ENCODE assay signal across 1 cellular context in genomic region chr2:239086325-239087020, GRCh38.
A peak's percentile ranks its signal among the peaks of the same experiment; 100 is the strongest.
TF ChIP-seq lines count a peak whose summit lies in the region.

No MANE protein-coding gene starts in this region.

TF ChIP-seq in K562, 482 proteins besides CTCF, POLR2A, EP300 and RAD21 (continued from another document and continues in another):
- TF ChIP-seq ZBTB5 (IDR thresholded peaks at IDR 0.05), result no peak
- TF ChIP-seq SUPT5H (IDR thresholded peaks at IDR 0.05), result no peak
- TF ChIP-seq CBFA2T2 (conservative IDR thresholded peaks at IDR 0.05), result peak; percentile 88
- no peak for TF ChIP-seq ZNF175 (CRISPR knock-in tag; IDR thresholded peaks at IDR 0.05; ENCODE audit: low read depth)
- TF ChIP-seq KDM1A (IDR thresholded peaks at IDR 0.05), result no peak
- TF ChIP-seq SAFB (IDR thresholded peaks at IDR 0.05; ENCODE audit: borderline replicate concordance, low read depth, low read length), result no peak
- no peak for TF ChIP-seq NFIX (CRISPR knock-in tag; IDR thresholded peaks at IDR 0.05; ENCODE audit: low read depth)
- TF ChIP-seq PYGO2 (tag; IDR thresholded peaks at IDR 0.05), result no peak
- no peak for TF ChIP-seq FOXO4 (CRISPR knock-in tag; IDR thresholded peaks at IDR 0.05)
- peak; percentile 24; the same call in 1 of the 2 replicates for TF ChIP-seq MYNN (IDR thresholded peaks at IDR 0.05)
- no peak for TF ChIP-seq MYNN (CRISPR knock-in tag; IDR thresholded peaks at IDR 0.05)
- TF ChIP-seq AFF4 (CRISPR knock-in tag; IDR thresholded peaks at IDR 0.05), result no peak
- TF ChIP-seq ELK3 (CRISPR knock-in tag; IDR thresholded peaks at IDR 0.05), result no peak
- no peak for TF ChIP-seq ZNF12 (CRISPR knock-in tag; IDR thresholded peaks at IDR 0.05)
- peak; percentile 51; the same call in 1 of the 2 replicates for TF ChIP-seq NCOR1 (IDR thresholded peaks at IDR 0.05)
- peak; percentile 69; the same call in 1 of the 2 replicates for TF ChIP-seq GATA2 (CRISPR knock-in tag; IDR thresholded peaks at IDR 0.05)
- no peak for TF ChIP-seq HOMEZ (CRISPR knock-in tag; IDR thresholded peaks at IDR 0.05)
- peak; percentile 68; the same call in 1 of the 2 replicates for TF ChIP-seq BHLHE40 (IDR thresholded peaks at IDR 0.05; ENCODE audit: low read length)
- TF ChIP-seq CREB1 (IDR thresholded peaks at IDR 0.05), result no peak; the same call in 1 of the 2 replicates
- TF ChIP-seq CREB1 (CRISPR knock-in tag; IDR thresholded peaks at IDR 0.05), result 0 out of 2 replicates have a peak, but pooled peaks have one; percentile 28
- TF ChIP-seq U2AF1 (optimal IDR thresholded peaks at IDR 0.05; ENCODE audit: low read depth, low read length), result no peak
- no peak for TF ChIP-seq ZNF507 (tag; conservative IDR thresholded peaks at IDR 0.05)
- TF ChIP-seq RBM22 (IDR thresholded peaks at IDR 0.05; ENCODE audit: low read depth, low read length, poor library complexity, severe bottlenecking), result no peak
- peak in 1 of 2 experiments; percentile 43; a peak in 1 of 4 replicates for TF ChIP-seq ZNF639 (CRISPR knock-in tag; conservative IDR thresholded peaks at IDR 0.05 in 1 of 2, IDR thresholded peaks at IDR 0.05 in 1 of 2)
- no peak for TF ChIP-seq ETS1 (conservative IDR thresholded peaks at IDR 0.05; ENCODE audit: control insufficient read depth, low read depth, low read length)
- no peak for TF ChIP-seq RFX1 (IDR thresholded peaks at IDR 0.05)
- TF ChIP-seq ERF (CRISPR knock-in tag; IDR thresholded peaks at IDR 0.05), result no peak
- TF ChIP-seq SIN3B (IDR thresholded peaks at IDR 0.05; ENCODE audit: low read depth), result no peak
- TF ChIP-seq EP400 (IDR thresholded peaks at IDR 0.05), result no peak
- no peak for TF ChIP-seq MTA1 (IDR thresholded peaks at IDR 0.05; ENCODE audit: borderline replicate concordance)
- no peak for TF ChIP-seq SMAD2 (IDR thresholded peaks at IDR 0.05; ENCODE audit: low read depth, low read length)
- no peak for TF ChIP-seq TOE1 (IDR thresholded peaks at IDR 0.05; ENCODE audit: borderline replicate concordance)
- no peak for TF ChIP-seq TOE1 (CRISPR knock-in tag; IDR thresholded peaks at IDR 0.05; ENCODE audit: borderline replicate concordance, low read depth)
- no peak for TF ChIP-seq SNAPC5 (CRISPR knock-in tag; IDR thresholded peaks at IDR 0.05)
- TF ChIP-seq CREB5 (CRISPR knock-in tag; IDR thresholded peaks at IDR 0.05), result no peak
- TF ChIP-seq CGGBP1 (CRISPR knock-in tag; IDR thresholded peaks at IDR 0.05), result no peak
- no peak for TF ChIP-seq ZNF280B (CRISPR knock-in tag; IDR thresholded peaks at IDR 0.05)
- 0 out of 2 replicates have a peak, but pooled peaks have one; percentile 40 for TF ChIP-seq ZNF395 (CRISPR knock-in tag; IDR thresholded peaks at IDR 0.05)
- TF ChIP-seq ATF6 (CRISPR knock-in tag; IDR thresholded peaks at IDR 0.05), result no peak
- TF ChIP-seq ZEB2 (IDR thresholded peaks at IDR 0.05), result no peak
- TF ChIP-seq MTA2 (IDR thresholded peaks at IDR 0.05; ENCODE audit: low read depth), result peak; percentile 34; the same call in 1 of the 2 replicates
